Comparison of ENCODE assay signal across 20 cellular contexts in the genomic region with DNA sequence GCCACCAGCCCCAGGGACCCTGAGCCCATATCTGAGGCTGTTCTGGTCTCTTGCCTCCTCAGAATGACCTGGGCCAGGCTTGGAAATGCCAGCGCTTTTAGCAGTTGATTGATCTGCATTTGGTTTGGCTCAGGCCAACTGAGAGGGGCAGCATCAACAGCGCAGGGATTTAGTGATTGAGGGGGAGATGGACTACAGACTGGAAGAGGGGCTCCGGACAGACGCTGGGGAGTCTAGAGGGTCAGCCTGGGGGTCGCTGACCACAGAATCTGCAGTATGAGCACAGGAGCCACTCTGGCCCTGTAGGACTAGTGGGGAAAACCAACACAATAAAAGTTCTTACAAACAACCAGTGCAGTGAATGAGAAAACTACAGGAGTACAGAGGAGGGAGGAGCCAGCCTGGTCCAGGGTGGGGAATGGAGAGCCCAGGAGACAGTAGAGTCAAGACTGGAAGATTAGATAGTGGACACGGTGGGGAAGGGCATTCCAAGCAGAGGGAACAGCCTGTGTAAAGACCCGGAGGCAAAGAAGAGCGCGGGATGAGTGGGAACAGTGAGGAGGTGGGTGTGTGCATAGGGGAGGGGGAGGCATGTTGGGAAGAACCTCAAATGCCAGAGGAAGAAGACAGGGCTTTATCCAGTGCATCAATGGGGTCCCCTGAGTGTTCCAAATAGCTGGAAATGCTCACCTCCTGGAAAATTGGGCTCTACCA.
"Had no signal": no experiment of that assay in that cellular context is flagged by ENCODE, and none has a peak within 500 bp of the region (broad histone marks: within the 10 kb centered on the region; RNA-seq: fewer than 3 reads in every experiment).

No MANE protein-coding gene starts in this region.

- ATAC-seq: left ventricle myocardium superior; natural killer cell; psoas muscle; right lobe of liver; stimulated activated naive B cell treated with anti-CD40 and anti-IgM and Interleukin-4, amounts not matched to agents 10 μg/mL and 1 μg/mL and 100 μg/mL, for 72 hours; stimulated activated naive CD8-positive, alpha-beta T cell treated with anti-CD3 and anti-CD28 coated beads, Interleukin-15, amount 100 ng/mL, for 72 hours had no signal

- DNase-seq: dermis blood vessel endothelial cell; effector CD4-positive, alpha-beta T cell; foreskin melanocyte; head of caudate nucleus; left ventricle myocardium superior; natural killer cell; psoas muscle; retina; right lobe of liver; stimulated activated CD4-positive, alpha-beta T cell treated with anti-CD3 and anti-CD28 coated beads, Interleukin-15, amount 100 ng/mL, for 24 hours; stimulated activated CD4-positive, alpha-beta T cell treated with anti-CD3 and anti-CD28 coated beads, Interleukin-1b, Interleukin-23, amount 100 ng/mL, for 48 hours; stimulated activated CD4-positive, alpha-beta T cell treated with anti-CD3 and anti-CD28 coated beads, Interleukin-4, amount 100 ng/mL, for 24 hours; stimulated activated naive B cell treated with anti-CD40 and anti-IgM and Interleukin-4, amounts not matched to agents 10 μg/mL and 1 μg/mL and 100 μg/mL, for 72 hours; stimulated activated naive CD8-positive, alpha-beta T cell treated with anti-CD3 and anti-CD28 coated beads, Interleukin-15, amount 100 ng/mL, for 72 hours; testis had no signal

- H3K4me2 ChIP-seq: hepatocyte had no signal

- H3K27ac Mint-ChIP-seq: natural killer cell; stimulated activated naive B cell treated with anti-CD40 and anti-IgM and Interleukin-4, amounts not matched to agents 10 μg/mL and 1 μg/mL and 100 μg/mL, for 72 hours; stimulated activated naive CD8-positive, alpha-beta T cell treated with anti-CD3 and anti-CD28 coated beads, Interleukin-15, amount 100 ng/mL, for 72 hours had no signal

- H2AFZ ChIP-seq: hepatocyte had no signal

- H3K9me3 Mint-ChIP-seq: natural killer cell; stimulated activated naive B cell treated with anti-CD40 and anti-IgM and Interleukin-4, amounts not matched to agents 10 μg/mL and 1 μg/mL and 100 μg/mL, for 72 hours; stimulated activated naive CD8-positive, alpha-beta T cell treated with anti-CD3 and anti-CD28 coated beads, Interleukin-15, amount 100 ng/mL, for 72 hours had no signal

- H3K9me3 ChIP-seq: colonic mucosa, mucosa of descending colon, psoas muscle, right lobe of liver, testis, transverse colon had no signal

- H3K4me3 Mint-ChIP-seq: natural killer cell; stimulated activated naive B cell treated with anti-CD40 and anti-IgM and Interleukin-4, amounts not matched to agents 10 μg/mL and 1 μg/mL and 100 μg/mL, for 72 hours; stimulated activated naive CD8-positive, alpha-beta T cell treated with anti-CD3 and anti-CD28 coated beads, Interleukin-15, amount 100 ng/mL, for 72 hours had no signal

- H3K36me3 ChIP-seq: colonic mucosa, right lobe of liver, transverse colon had no signal

- H3K36me3 Mint-ChIP-seq: natural killer cell had no signal

- H3K27ac ChIP-seq: colonic mucosa, hepatocyte, psoas muscle, right lobe of liver, testis, transverse colon had no signal

- H3K79me2 ChIP-seq: hepatocyte had no signal

- H3K4me3 ChIP-seq: colonic mucosa, hepatocyte, lung, mucosa of descending colon, psoas muscle, right lobe of liver, testis, transverse colon had no signal

- H3K4me1 ChIP-seq: colonic mucosa, psoas muscle, right lobe of liver, testis, transverse colon had no signal

- H3K27me3 ChIP-seq: colonic mucosa, testis had no signal
